10 cellular contexts compared by ENCODE assay signal in the genomic region with DNA sequence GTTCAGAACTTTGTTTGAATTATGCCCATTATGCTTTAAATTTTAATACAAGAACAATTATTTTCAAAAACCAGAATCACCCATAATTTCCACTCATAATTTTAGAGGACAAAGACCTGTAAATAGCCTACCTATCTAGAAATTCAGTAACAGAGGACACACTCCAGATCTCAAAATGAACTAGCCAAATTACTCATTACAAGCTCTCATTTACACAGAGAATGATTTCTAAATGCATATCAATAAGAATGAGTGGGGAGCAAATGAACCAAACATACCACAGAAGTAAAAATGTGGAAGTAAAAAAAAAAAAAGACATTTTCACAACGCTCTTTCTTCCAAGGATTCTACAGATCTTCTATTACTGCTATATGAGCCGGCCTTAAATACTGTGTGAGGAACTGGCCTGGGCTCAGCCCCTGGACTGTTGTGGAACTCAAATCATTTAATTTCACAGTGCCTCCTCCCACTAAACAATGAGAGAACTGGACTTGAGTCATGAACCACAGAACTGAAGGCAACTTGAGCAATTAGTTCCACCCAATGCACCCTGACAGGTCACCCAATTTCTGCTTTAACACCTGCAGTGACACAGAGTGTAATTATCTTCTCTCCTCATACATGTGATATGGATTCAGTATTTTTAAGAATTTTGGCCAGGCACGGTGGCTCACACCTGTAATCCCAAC. TPM values are rescaled to one million over a fixed set of nuclear protein-coding genes. Genes with fewer than 3 reads are reported as not detected.
DNase-seq lines count a peak whose midpoint lies in the region; ATAC-seq and TF ChIP-seq lines count a peak whose summit lies in the region.
"Had no signal": no experiment of that assay in that cellular context is flagged by ENCODE, and none has a peak within 500 bp of the region (broad histone marks: within the 10 kb centered on the region; RNA-seq: fewer than 3 reads in every experiment).

No MANE protein-coding gene starts in this region.

- TF ChIP-seq CTCF in mucosa of descending colon (IDR thresholded peaks at IDR 0.05), result no peak

- H3K4me1 ChIP-seq in adipocyte (ENCODE audit: control insufficient read depth, insufficient read depth, low read length) (peaks cover 22% of the 10 kb centered on the region), mucosa of descending colon (ENCODE audit: low read depth) (peaks cover 6% of the 10 kb centered on the region)

- H3K9ac ChIP-seq in adipocyte (ENCODE audit: low read length), result no peak overlapping the region

- DNase-seq in GM03348 (ENCODE audit: low spot score) (peak; percentile 54), KBM-7 (peak; percentile 69), adipocyte (ENCODE audit: low read depth) (peak; percentile 53), mucosa of descending colon (no peak), NK-92 (lab: John Stamatoyannopoulos, UW; ENCODE audit: unreplicated experiment) (no peak), 8988T (no peak), DMS153 (lab: John Stamatoyannopoulos, UW) (no peak)

- intact Hi-C loops in mucosa of descending colon (cut with DNase I, micrococcal nuclease), result no loop called here

- H3K27me3 ChIP-seq in adipocyte (replicated peaks; ENCODE audit: control insufficient read depth, insufficient read depth, low read length), result no peaks in the 10 kb centered on the region

- ATAC-seq in mucosa of descending colon (peak; percentile 37), GM21447 (IDR thresholded peaks at IDR 0.05; ENCODE audit: unreplicated experiment) (no peak)
- ATAC-seq: HCT116 had no signal

- in situ Hi-C loops in KBM-7 (cut with MboI; ENCODE audit: low pct_unique_long_range_greater_than_20kb, low sequenced_read_pairs), result no loop called here

- H3K4me3 ChIP-seq in adipocyte (ENCODE audit: low read length) (no peak overlapping the region), mucosa of descending colon (no peak overlapping the region)

- H3K36me3 ChIP-seq in adipocyte (ENCODE audit: control insufficient read depth, insufficient read depth, low read length, severe bottlenecking) (no peaks in the 10 kb centered on the region), mucosa of descending colon (ENCODE audit: low read depth) (no peaks in the 10 kb centered on the region)

- H3K9me3 ChIP-seq in adipocyte (ENCODE audit: control insufficient read depth, low read length), result no peaks in the 10 kb centered on the region
- H3K9me3 ChIP-seq in mucosa of descending colon, result no peaks in the 10 kb centered on the region

RNA-seq across cellular contexts. Expression of gene MRTFA, which starts 8.0 kb away (rescaled TPM):
- total RNA-seq in mucosa of descending colon, result 10 to 100 TPM; 32.4 to 45.3 (median 35.0) TPM

RNA-seq across cellular contexts. Expression of gene MCHR1, which starts 50.8 kb away (rescaled TPM):
- under 1 TPM in 1 of 3 donors, not detected in 2; 0.41 TPM for total RNA-seq in mucosa of descending colon
- total RNA-seq: mononuclear cell had no signal

Comparison
In these comparisons a context has a peak if more than half of its experiments do, and no peak if none do; other contexts are left out.
1. DNase-seq: peak in GM03348 (single experiment), KBM-7 (single experiment) and adipocyte (single experiment); none in mucosa of descending colon (0 of 3), NK-92 (single experiment), 8988T (single experiment) and DMS153 (single experiment).